ENCODE assay signal across 14 cellular contexts in the genomic region with DNA sequence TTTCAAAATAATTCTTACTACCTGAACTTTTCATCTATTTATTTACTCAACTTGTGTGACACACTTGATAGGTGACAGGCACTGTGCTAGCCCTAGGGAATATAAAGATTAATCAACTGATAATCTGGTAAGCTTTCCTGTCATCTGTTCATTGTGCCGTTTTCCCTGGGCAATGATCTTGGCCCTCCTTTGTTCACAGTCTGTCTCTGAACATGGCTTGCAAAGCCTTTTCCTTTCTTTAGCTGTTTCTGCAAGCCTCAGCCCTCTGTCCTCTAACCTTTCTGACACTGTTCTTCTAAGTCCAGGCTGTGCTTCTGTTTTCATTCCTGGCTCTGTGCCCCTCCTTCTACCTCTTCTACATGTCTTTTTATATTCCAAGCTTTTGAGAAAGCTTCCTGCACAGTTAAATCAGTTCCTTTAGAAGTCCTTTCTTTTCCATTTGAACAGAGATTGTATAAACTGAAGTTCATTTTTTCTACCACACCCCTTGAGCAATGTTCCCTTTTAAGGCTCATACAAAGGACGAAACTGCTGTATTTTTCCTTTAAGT.
A peak's percentile ranks its signal among the peaks of the same experiment; 100 is the strongest.
DNase-seq lines count a peak whose midpoint lies in the region; ATAC-seq, FAIRE-seq and TF ChIP-seq lines count a peak whose summit lies in the region.
"Had no signal": no experiment of that assay in that cellular context is flagged by ENCODE, and none has a peak within 500 bp of the region (broad histone marks: within the 10 kb centered on the region; RNA-seq: fewer than 3 reads in every experiment).

No MANE protein-coding gene starts in this region.

- no peaks in the 10 kb centered on the region for H3K27me3 Mint-ChIP-seq in activated naive CD4-positive, alpha-beta T cell treated with anti-CD3 and anti-CD28 coated beads, Interleukin-2, amount 50 U/mL, for 24 hours
- H3K27me3 Mint-ChIP-seq in activated naive CD4-positive, alpha-beta T cell treated with anti-CD3 and anti-CD28 coated beads, Interleukin-2, amount 10 ng/mL, durations not matched to agents 7 days and 5 days = no peaks in the 10 kb centered on the region

- H3K4me1 ChIP-seq in keratinocyte (ENCODE audit: control insufficient read depth, extremely low read depth, insufficient read depth, low read length) = peaks cover 4% of the 10 kb centered on the region
- H3K4me1 ChIP-seq: Peyer's patch, testis had no signal

- H4K20me1 ChIP-seq in keratinocyte (ENCODE audit: control insufficient read depth, extremely low read depth, insufficient read depth, low read length) = no peaks in the 10 kb centered on the region

- no peaks in the 10 kb centered on the region for H3K36me3 Mint-ChIP-seq in activated naive CD4-positive, alpha-beta T cell treated with anti-CD3 and anti-CD28 coated beads, Interleukin-2, amount 50 U/mL, for 24 hours
- H3K36me3 Mint-ChIP-seq in activated naive CD4-positive, alpha-beta T cell treated with anti-CD3 and anti-CD28 coated beads, Interleukin-2, amount 10 ng/mL, durations not matched to agents 7 days and 5 days = no peaks in the 10 kb centered on the region

- no peaks in the 10 kb centered on the region for H3K79me2 ChIP-seq in keratinocyte (ENCODE audit: control insufficient read depth, insufficient read depth, low read length)

- H3K4me3 ChIP-seq in cardiac fibroblast (replicated peaks in 1 of 2; ENCODE audit: low read depth in 2 of 2, low read length in 2 of 2) = no peak overlapping the region
- no peak overlapping the region for H3K4me3 ChIP-seq in keratinocyte (ENCODE audit: control insufficient read depth in 2 of 3, extremely low read depth in 1 of 3, insufficient read depth in 2 of 3, low read depth in 1 of 3, low read length in 3 of 3)
- no peak overlapping the region for H3K4me3 ChIP-seq in H7 (ENCODE audit: insufficient read depth, low read depth, low read length)
- H3K4me3 ChIP-seq: esophagus squamous epithelium, Peyer's patch, testis had no signal

- no peak for ATAC-seq in HG02571 (IDR thresholded peaks at IDR 0.05; ENCODE audit: unreplicated experiment)

- DNase-seq in activated naive CD4-positive, alpha-beta T cell treated with anti-CD3 and anti-CD28 coated beads, Interleukin-2, amount 10 ng/mL, durations not matched to agents 7 days and 5 days = no peak
- DNase-seq in cardiac fibroblast (ENCODE audit: low read depth in 2 of 2) (peak; percentile 57 to 67), keratinocyte (ENCODE audit: low read depth, low spot score) (no peak), superior temporal gyrus (ENCODE audit: extremely low spot score) (peak; percentile 25), H7 (no peak)
- no peak for DNase-seq in stimulated activated naive CD4-positive, alpha-beta T cell (lab: John Stamatoyannopoulos, UW)
- DNase-seq: ACHN, aorta, esophagus squamous epithelium, Peyer's patch, posterior cingulate gyrus, testis had no signal

- H3K36me3 ChIP-seq in keratinocyte (ENCODE audit: control insufficient read depth in 2 of 2, extremely low read depth in 1 of 2, insufficient read depth in 2 of 2, low read length in 2 of 2) = no peaks in the 10 kb centered on the region
- no peaks in the 10 kb centered on the region for H3K36me3 ChIP-seq in H7 (replicated peaks; ENCODE audit: control insufficient read depth, insufficient read depth, low read length)
- H3K36me3 ChIP-seq: esophagus squamous epithelium, Peyer's patch had no signal

- H3K9me3 ChIP-seq in keratinocyte (ENCODE audit: control insufficient read depth, low read depth, low read length) = no peaks in the 10 kb centered on the region
- H3K9me3 ChIP-seq: esophagus squamous epithelium, Peyer's patch, testis had no signal

- no peak overlapping the region for H3K27ac ChIP-seq in keratinocyte (ENCODE audit: control insufficient read depth, insufficient read depth, low read length)
- H3K27ac ChIP-seq: Peyer's patch, testis had no signal

- no peaks in the 10 kb centered on the region for H3K9me1 ChIP-seq in keratinocyte (ENCODE audit: control insufficient read depth, extremely low read depth, insufficient read depth, low read length)

- no peak overlapping the region for H3K4me3 Mint-ChIP-seq in activated naive CD4-positive, alpha-beta T cell treated with anti-CD3 and anti-CD28 coated beads, Interleukin-2, amount 50 U/mL, for 24 hours
- no peak overlapping the region for H3K4me3 Mint-ChIP-seq in activated naive CD4-positive, alpha-beta T cell treated with anti-CD3 and anti-CD28 coated beads, Interleukin-2, amount 10 ng/mL, durations not matched to agents 7 days and 5 days

- CTCF ChIA-PET in activated naive CD4-positive, alpha-beta T cell treated with anti-CD3 and anti-CD28 coated beads, Interleukin-2, amount 10 ng/mL, durations not matched to agents 7 days and 5 days (lab: Charles Lee) = no interaction called here

- H3K9ac ChIP-seq in keratinocyte (ENCODE audit: control insufficient read depth, extremely low read depth, insufficient read depth, low read length) = no peak overlapping the region

- H3K4me1 Mint-ChIP-seq in activated naive CD4-positive, alpha-beta T cell treated with anti-CD3 and anti-CD28 coated beads, Interleukin-2, amount 50 U/mL, for 24 hours = no peaks in the 10 kb centered on the region
- H3K4me1 Mint-ChIP-seq in activated naive CD4-positive, alpha-beta T cell treated with anti-CD3 and anti-CD28 coated beads, Interleukin-2, amount 10 ng/mL, durations not matched to agents 7 days and 5 days = no peaks in the 10 kb centered on the region

- H2AFZ ChIP-seq in keratinocyte (ENCODE audit: control insufficient read depth, low read length) = peak overlapping the region; percentile 83

- H3K27me3 ChIP-seq in keratinocyte (ENCODE audit: control insufficient read depth, extremely low read depth, insufficient read depth, low read length) (no peaks in the 10 kb centered on the region), H7 (ENCODE audit: control insufficient read depth, insufficient read depth, low read length) (no peaks in the 10 kb centered on the region)
- H3K27me3 ChIP-seq: esophagus squamous epithelium, Peyer's patch, testis had no signal

- no peak for TF ChIP-seq CTCF in cardiac fibroblast (IDR thresholded peaks at IDR 0.05; ENCODE audit: low read depth, low read length)
- TF ChIP-seq CTCF in keratinocyte (optimal IDR thresholded peaks at IDR 0.05 in 1 of 3, IDR thresholded peaks at IDR 0.05 in 1 of 3, conservative IDR thresholded peaks at IDR 0.05 in 1 of 3; ENCODE audit: extremely low read depth in 1 of 3, insufficient read depth in 2 of 3, low read length in 3 of 3) = no peak

- no peak overlapping the region for H3K4me2 ChIP-seq in keratinocyte (ENCODE audit: control insufficient read depth, extremely low read depth, insufficient read depth, low read depth, low read length)

- dilution Hi-C loops in keratinocyte (cut with MboI; ENCODE audit: extremely low pct_ligation_motif_present, low sequenced_read_pairs) = no loop called here

- H3K9me3 Mint-ChIP-seq in activated naive CD4-positive, alpha-beta T cell treated with anti-CD3 and anti-CD28 coated beads, Interleukin-2, amount 50 U/mL, for 24 hours = peaks cover 11% of the 10 kb centered on the region
- peaks cover 7% of the 10 kb centered on the region for H3K9me3 Mint-ChIP-seq in activated naive CD4-positive, alpha-beta T cell treated with anti-CD3 and anti-CD28 coated beads, Interleukin-2, amount 10 ng/mL, durations not matched to agents 7 days and 5 days

- peak overlapping the region; percentile 25 for H3K27ac Mint-ChIP-seq in activated naive CD4-positive, alpha-beta T cell treated with anti-CD3 and anti-CD28 coated beads, Interleukin-2, amount 50 U/mL, for 24 hours
- no peak overlapping the region for H3K27ac Mint-ChIP-seq in activated naive CD4-positive, alpha-beta T cell treated with anti-CD3 and anti-CD28 coated beads, Interleukin-2, amount 10 ng/mL, durations not matched to agents 7 days and 5 days

- FAIRE-seq in keratinocyte (lab: Jason Lieb, UNC) = peak; percentile 26

Comparison
In these comparisons a context has a peak if more than half of its experiments do, and no peak if none do; other contexts are left out.
1. DNase-seq: peak in cardiac fibroblast (2 of 2) and superior temporal gyrus (single experiment); none in activated naive CD4-positive, alpha-beta T cell treated with anti-CD3 and anti-CD28 coated beads, Interleukin-2, amount 10 ng/mL, durations not matched to agents 7 days and 5 days (single experiment), keratinocyte (single experiment), stimulated activated naive CD4-positive, alpha-beta T cell (0 of 6) and H7 (single experiment).